In genomic region chr18:73927494-73927893, GRCh38 we compare ENCODE assay signal across 24 cellular contexts.
"Had no signal": no experiment of that assay in that cellular context is flagged by ENCODE, and none has a peak within 500 bp of the region (broad histone marks: within the 10 kb centered on the region; RNA-seq: fewer than 3 reads in every experiment).

No MANE protein-coding gene starts in this region.

- ATAC-seq: effector memory CD8-positive, alpha-beta T cell; esophagus mucosa; gastrocnemius medialis; heart right ventricle; left lung; left ventricle myocardium superior; lower lobe of right lung; naive thymus-derived CD4-positive, alpha-beta T cell had no signal

- H3K27me3 ChIP-seq: colonic mucosa, gastrocnemius medialis, heart right ventricle, left lung had no signal

- DNase-seq: colonic mucosa; cortex of kidney; effector CD8-positive, alpha-beta T cell; effector memory CD8-positive, alpha-beta T cell; endodermal cell; erythroblast; foreskin melanocyte; gastrocnemius medialis; glutamatergic neuron; head of caudate nucleus; heart right ventricle; hypothalamus; immature natural killer cell; islet precursor cell; kidney; kidney glomerular epithelial cell; left lung; left ventricle myocardium superior; lower lobe of right lung; mesenchymal stem cell; naive thymus-derived CD4-positive, alpha-beta T cell had no signal

- H3K4me3 ChIP-seq: colonic mucosa, gastrocnemius medialis, heart right ventricle, left lung, lower lobe of right lung had no signal

- FAIRE-seq: endometrium, kidney had no signal

- H3K27ac ChIP-seq: colonic mucosa, epithelial cell of prostate, gastrocnemius medialis, heart right ventricle, left lung, lower lobe of right lung had no signal

- H3K9me3 ChIP-seq: colonic mucosa, gastrocnemius medialis, heart right ventricle, left lung, lower lobe of right lung had no signal

- H3K4me1 ChIP-seq: colonic mucosa, gastrocnemius medialis, heart right ventricle, left lung, lower lobe of right lung had no signal

- H3K36me3 ChIP-seq: colonic mucosa, gastrocnemius medialis, heart right ventricle, left lung, lower lobe of right lung had no signal
